Comparison of ENCODE assay signal across 25 cellular contexts in genomic region chr21:26199471-26199870, GRCh38. TPM values are rescaled to one million over a fixed set of nuclear protein-coding genes. Genes with fewer than 3 reads are reported as not detected.
DNase-seq lines count a peak whose midpoint lies in the region; ATAC-seq, FAIRE-seq and TF ChIP-seq lines count a peak whose summit lies in the region.
"Had no signal": no experiment of that assay in that cellular context is flagged by ENCODE, and none has a peak within 500 bp of the region (broad histone marks: within the 10 kb centered on the region; RNA-seq: fewer than 3 reads in every experiment).

No MANE protein-coding gene starts in this region.

- H3K36me3 ChIP-seq in breast epithelium (no peaks in the 10 kb centered on the region), bronchial epithelial cell (ENCODE audit: control insufficient read depth, insufficient read depth, low read length) (no peaks in the 10 kb centered on the region)
- H3K36me3 ChIP-seq: HAP-1, lower lobe of right lung, right atrium auricular region, transverse colon had no signal

- FAIRE-seq in bronchial epithelial cell (lab: Jason Lieb, UNC): no peak

- ATAC-seq in HG02678 (IDR thresholded peaks at IDR 0.05; ENCODE audit: unreplicated experiment): no peak
- ATAC-seq in HG02763 (IDR thresholded peaks at IDR 0.05; ENCODE audit: unreplicated experiment): no peak
- ATAC-seq: activated T-cell treated with anti-CD3 and anti-CD28 coated beads, Interleukin-2, amount 50 U/mL, for 72 hours; lower lobe of right lung; PC-3; T-helper 17 cell; WTC11 had no signal

- BruUV-seq in MCF 10A (replicated peaks; lab: Mats Ljungman, UMichigan): no TSS peak

- H3K27ac ChIP-seq in breast epithelium: no peak overlapping the region
- H3K27ac ChIP-seq: 22Rv1, C4-2B, hepatocyte, lower lobe of right lung, right atrium auricular region, transverse colon had no signal

- CTCF ChIA-PET in MCF 10A (lab: Yijun Ruan, JAX): interaction anchor here (0.7 to 1.2 kb wide), 4 partner anchors 158 to 537 kb away, joined by 3 read pairs; no protein-coding TSS in a partner anchor

- peak overlapping the region; percentile 71 for H3K27ac Mint-ChIP-seq in MCF 10A (ENCODE audit: low read depth, unreplicated experiment)
- H3K27ac Mint-ChIP-seq: activated T-cell treated with anti-CD3 and anti-CD28 coated beads, Interleukin-2, amount 50 U/mL, for 72 hours; T-helper 17 cell; WTC11 had no signal

- H3K9me3 ChIP-seq in breast epithelium: no peaks in the 10 kb centered on the region
- H3K9me3 ChIP-seq: HAP-1, lower lobe of right lung, right atrium auricular region, transverse colon had no signal

- H3K9me3 Mint-ChIP-seq in MCF 10A (ENCODE audit: unreplicated experiment): no peaks in the 10 kb centered on the region
- H3K9me3 Mint-ChIP-seq: activated T-cell treated with anti-CD3 and anti-CD28 coated beads, Interleukin-2, amount 50 U/mL, for 72 hours; WTC11 had no signal

- DNase-seq in MCF 10A (ENCODE audit: unreplicated experiment): peak; percentile 46
- DNase-seq in breast epithelium (ENCODE audit: low spot score in 2 of 2): no peak
- DNase-seq in bronchial epithelial cell (ENCODE audit: low read depth): peak; percentile 95
- peak; percentile 34 to 83 for DNase-seq in foreskin fibroblast
- DNase-seq in cardiac septum (ENCODE audit: low spot score): no peak
- DNase-seq in activated CD4-positive, alpha-beta T cell treated with anti-CD3 and anti-CD28 coated beads for 48 hours: no peak
- DNase-seq: activated CD8-positive, alpha-beta memory T cell treated with anti-CD3 and anti-CD28 coated beads for 24 hours; activated naive CD4-positive, alpha-beta T cell treated with anti-CD3 and anti-CD28 coated beads, Interleukin-2, amount 50 U/mL, for 16 hours; activated T-cell treated with anti-CD3 and anti-CD28 coated beads, Interleukin-2, amount 50 U/mL, for 72 hours; DMS 273 treated with DMSO at 0.1 percent for 48 hours; lower lobe of right lung; NCI-H1694; occipital lobe; PC-3; stimulated activated naive CD4-positive, alpha-beta T cell; T-helper 17 cell; transverse colon had no signal

- TF ChIP-seq POLR2A in breast epithelium (IDR thresholded peaks at IDR 0.05): no peak

- H3K36me3 Mint-ChIP-seq in MCF 10A (ENCODE audit: insufficient read depth, unreplicated experiment): no peaks in the 10 kb centered on the region
- H3K36me3 Mint-ChIP-seq: WTC11 had no signal

- H3K4me3 ChIP-seq in breast epithelium (no peak overlapping the region), bronchial epithelial cell (ENCODE audit: low read depth, low read length) (no peak overlapping the region), foreskin fibroblast (ENCODE audit: low read depth in 1 of 2, low read length in 2 of 2) (no peak overlapping the region)
- H3K4me3 ChIP-seq: HAP-1, hepatocyte, lower lobe of right lung, right atrium auricular region, transverse colon had no signal

- no peaks in the 10 kb centered on the region for H3K4me1 ChIP-seq in breast epithelium
- H3K4me1 ChIP-seq: HAP-1, lower lobe of right lung, right atrium auricular region, transverse colon had no signal

- no peak for TF ChIP-seq CTCF in MCF 10A (IDR thresholded peaks at IDR 0.05; ENCODE audit: unreplicated experiment)
- no peak for TF ChIP-seq CTCF in breast epithelium (IDR thresholded peaks at IDR 0.05)
- no peak for TF ChIP-seq CTCF in bronchial epithelial cell (IDR thresholded peaks at IDR 0.05; ENCODE audit: insufficient read depth, low read length, severe bottlenecking)
- no peak for TF ChIP-seq CTCF in foreskin fibroblast (IDR thresholded peaks at IDR 0.05; ENCODE audit: low read depth, low read length)

- intact Hi-C loops in MCF 10A (cut with micrococcal nuclease): loop anchor here (10.0 kb wide), 1 partner anchor 265 kb away; no protein-coding TSS in a partner anchor
- intact Hi-C loops in breast epithelium (cut with DNase I; ENCODE audit: low total_unique reads): no loop called here
- intact Hi-C loops in cardiac septum (cut with DNase I): no loop called here

- H3K4me3 Mint-ChIP-seq in MCF 10A (ENCODE audit: unreplicated experiment): peak overlapping the region; percentile 27
- H3K4me3 Mint-ChIP-seq: activated T-cell treated with anti-CD3 and anti-CD28 coated beads, Interleukin-2, amount 50 U/mL, for 72 hours; T-helper 17 cell; WTC11 had no signal

- no peaks in the 10 kb centered on the region for H3K27me3 Mint-ChIP-seq in MCF 10A (ENCODE audit: insufficient read depth, unreplicated experiment)

- H3K27me3 ChIP-seq in breast epithelium: no peaks in the 10 kb centered on the region
- no peaks in the 10 kb centered on the region for H3K27me3 ChIP-seq in bronchial epithelial cell (ENCODE audit: control insufficient read depth, insufficient read depth, low read length)
- H3K27me3 ChIP-seq: hepatocyte, right atrium auricular region, transverse colon had no signal

- H3K4me1 Mint-ChIP-seq in MCF 10A (ENCODE audit: insufficient read depth, unreplicated experiment): peaks cover 12% of the 10 kb centered on the region
- H3K4me1 Mint-ChIP-seq: T-helper 17 cell had no signal

- POLR2A ChIA-PET in MCF 10A (lab: Yijun Ruan, JAX): interaction anchor here (0.6 to 2.7 kb wide), 8 partner anchors 9 to 283 kb away, joined by 3 to 14 read pairs (median 3); partner anchors contain the start of gene APP

RNA-seq across cellular contexts. Expression of gene APP, which starts 28.9 kb away (rescaled TPM):
- 459 and 472 TPM in 2 replicates for total RNA-seq in MCF 10A (2022)
- 100 to 1,000 TPM; 270 to 546 (median 383) TPM for total RNA-seq in breast epithelium
- total RNA-seq in bronchial epithelial cell: 745 and 763 TPM in 2 replicates
- 334 TPM for total RNA-seq in cardiac septum

Comparison
In these comparisons a context has a peak if more than half of its experiments do, and no peak if none do; other contexts are left out.
1. DNase-seq: peak in MCF 10A (single experiment), bronchial epithelial cell (single experiment) and foreskin fibroblast (2 of 2); none in breast epithelium (0 of 2), cardiac septum (single experiment) and activated CD4-positive, alpha-beta T cell treated with anti-CD3 and anti-CD28 coated beads for 48 hours (single experiment).